Comparison of ENCODE assay signal across 8 cellular contexts in the genomic region with DNA sequence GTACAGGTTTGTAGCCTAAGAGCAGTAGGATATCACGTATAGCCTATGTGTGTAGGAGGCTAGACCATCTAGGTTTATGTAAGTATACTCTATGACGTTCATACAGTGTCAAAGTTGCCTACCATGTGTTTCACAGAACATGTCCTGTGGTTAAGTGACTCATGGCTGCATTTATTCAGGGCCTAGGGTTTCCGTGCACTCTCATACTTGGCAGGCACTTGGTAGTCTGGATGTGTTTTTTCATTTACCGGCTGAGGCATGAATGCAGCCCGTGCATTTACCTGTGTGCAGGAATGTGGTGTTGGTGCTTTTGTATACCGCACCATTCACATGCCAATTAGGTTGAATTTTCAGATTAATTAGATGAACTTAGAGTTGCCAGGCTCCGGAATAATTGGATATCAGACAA. TPM values are rescaled to one million over a fixed set of nuclear protein-coding genes. Genes with fewer than 3 reads are reported as not detected.
DNase-seq lines count a peak whose midpoint lies in the region; ATAC-seq, FAIRE-seq and TF ChIP-seq lines count a peak whose summit lies in the region.

No MANE protein-coding gene starts in this region.

- no peaks in the 10 kb centered on the region for H3K9me3 Mint-ChIP-seq in activated naive CD4-positive, alpha-beta T cell treated with anti-CD3 and anti-CD28 coated beads, Interleukin-2, amount 10 ng/mL, durations not matched to agents 7 days and 5 days
- H3K9me3 Mint-ChIP-seq in naive thymus-derived CD4-positive, alpha-beta T cell, result peaks cover 0 to 1% (median 0%) of the 10 kb centered on the region in 11 donors

- no peak for TF ChIP-seq EP300 in ovary (IDR thresholded peaks at IDR 0.05)

- no peak for TF ChIP-seq POLR2A in GM12892 (IDR thresholded peaks at IDR 0.05; ENCODE audit: low read depth, low read length)
- no peak for TF ChIP-seq POLR2A in ovary (IDR thresholded peaks at IDR 0.05)

- no peak overlapping the region for H3K4me3 Mint-ChIP-seq in activated naive CD4-positive, alpha-beta T cell treated with anti-CD3 and anti-CD28 coated beads, Interleukin-2, amount 10 ng/mL, durations not matched to agents 7 days and 5 days
- H3K4me3 Mint-ChIP-seq in naive thymus-derived CD4-positive, alpha-beta T cell, result peak overlapping the region in 1 of 10 donors; percentile 43

- peaks cover 12% of the 10 kb centered on the region for H3K4me1 Mint-ChIP-seq in activated naive CD4-positive, alpha-beta T cell treated with anti-CD3 and anti-CD28 coated beads, Interleukin-2, amount 10 ng/mL, durations not matched to agents 7 days and 5 days
- H3K4me1 Mint-ChIP-seq in naive thymus-derived CD4-positive, alpha-beta T cell, result peaks cover 0 to 20% (median 0%) of the 10 kb centered on the region in 7 donors

- no peak overlapping the region for H3K27ac Mint-ChIP-seq in activated naive CD4-positive, alpha-beta T cell treated with anti-CD3 and anti-CD28 coated beads, Interleukin-2, amount 10 ng/mL, durations not matched to agents 7 days and 5 days
- H3K27ac Mint-ChIP-seq in naive thymus-derived CD4-positive, alpha-beta T cell, result peak overlapping the region in 1 of 9 donors; percentile 86

- no peak for TF ChIP-seq CTCF in ovary (IDR thresholded peaks at IDR 0.05)

- DNase-seq in GM12892 (ENCODE audit: insufficient read length) (no peak), MV-4-11 (lab: John Stamatoyannopoulos, UW) (peak; percentile 88), NCI-H2171 treated with DMSO at 0.1 percent for 48 hours (lab: John Stamatoyannopoulos, UW) (no peak), ovary (no peak)
- DNase-seq in activated naive CD4-positive, alpha-beta T cell treated with anti-CD3 and anti-CD28 coated beads, Interleukin-2, amount 10 ng/mL, durations not matched to agents 7 days and 5 days, result peak; percentile 29
- DNase-seq in naive thymus-derived CD4-positive, alpha-beta T cell, result peak in 2 of 9 donors; percentile 15 to 37

- ATAC-seq in naive thymus-derived CD4-positive, alpha-beta T cell, result peak; percentile 94
- ATAC-seq in GM21423 (IDR thresholded peaks at IDR 0.05; ENCODE audit: unreplicated experiment), result no peak
- no peak for ATAC-seq in HG03139 (IDR thresholded peaks at IDR 0.05; ENCODE audit: unreplicated experiment)

- no peaks in the 10 kb centered on the region for H3K27me3 ChIP-seq in naive thymus-derived CD4-positive, alpha-beta T cell (ENCODE audit: control insufficient read depth in 2 of 2, insufficient read depth in 2 of 2, low read length in 2 of 2)
- no peaks in the 10 kb centered on the region for H3K27me3 ChIP-seq in ovary

- H3K9me3 ChIP-seq in naive thymus-derived CD4-positive, alpha-beta T cell (ENCODE audit: control insufficient read depth in 2 of 3, low read length in 3 of 3), result no peaks in the 10 kb centered on the region
- H3K9me3 ChIP-seq in ovary, result no peaks in the 10 kb centered on the region

- no peaks in the 10 kb centered on the region for H3K36me3 ChIP-seq in naive thymus-derived CD4-positive, alpha-beta T cell (ENCODE audit: control insufficient read depth in 2 of 3, insufficient read depth in 3 of 3, low read length in 3 of 3)
- H3K36me3 ChIP-seq in ovary, result no peaks in the 10 kb centered on the region

- peaks cover 25% of the 10 kb centered on the region for H3K27me3 Mint-ChIP-seq in activated naive CD4-positive, alpha-beta T cell treated with anti-CD3 and anti-CD28 coated beads, Interleukin-2, amount 10 ng/mL, durations not matched to agents 7 days and 5 days
- peaks cover 5 to 22% (median 17%) of the 10 kb centered on the region in 5 donors for H3K27me3 Mint-ChIP-seq in naive thymus-derived CD4-positive, alpha-beta T cell

- no peaks in the 10 kb centered on the region for H3K36me3 Mint-ChIP-seq in activated naive CD4-positive, alpha-beta T cell treated with anti-CD3 and anti-CD28 coated beads, Interleukin-2, amount 10 ng/mL, durations not matched to agents 7 days and 5 days
- no peaks in the 10 kb centered on the region for H3K36me3 Mint-ChIP-seq in naive thymus-derived CD4-positive, alpha-beta T cell

- 58 to 74% (median 69%) methylated on average over 7 of the region's 7 CpGs for WGBS in ovary, 3 donors

- CTCF ChIA-PET in activated naive CD4-positive, alpha-beta T cell treated with anti-CD3 and anti-CD28 coated beads, Interleukin-2, amount 10 ng/mL, durations not matched to agents 7 days and 5 days (lab: Charles Lee), result interaction anchor here (0.7 to 1.8 kb wide), 3 partner anchors 17 to 360 kb away, joined by 3 to 7 read pairs (median 5); no protein-coding TSS in a partner anchor
- CTCF ChIA-PET in naive thymus-derived CD4-positive, alpha-beta T cell (lab: Charles Lee), result no interaction called here

- POLR2A ChIA-PET in naive thymus-derived CD4-positive, alpha-beta T cell (lab: Charles Lee), result no interaction called here

- H3K27ac ChIP-seq in naive thymus-derived CD4-positive, alpha-beta T cell (ENCODE audit: low read depth, low read length), result no peak overlapping the region
- no peak overlapping the region for H3K27ac ChIP-seq in ovary

- no peak overlapping the region for H3K4me3 ChIP-seq in naive thymus-derived CD4-positive, alpha-beta T cell (ENCODE audit: low read length)
- no peak overlapping the region for H3K4me3 ChIP-seq in ovary

- intact Hi-C loops in naive thymus-derived CD4-positive, alpha-beta T cell (cut with micrococcal nuclease), result loop anchor here in 1 of 2 donors (2.0 kb wide), 1 partner anchor 289 kb away; no protein-coding TSS in a partner anchor
- intact Hi-C loops in ovary (cut with DNase I), result no loop called here

- H3K4me1 ChIP-seq in naive thymus-derived CD4-positive, alpha-beta T cell (ENCODE audit: control insufficient read depth in 2 of 2, insufficient read depth in 2 of 2, low read length in 2 of 2), result peaks cover 0 to 7% of the 10 kb centered on the region in 2 donors
- H3K4me1 ChIP-seq in ovary (ENCODE audit: insufficient read depth), result no peaks in the 10 kb centered on the region

- FAIRE-seq in GM12892 (lab: Jason Lieb, UNC), result peak; percentile 64

RNA-seq across cellular contexts. Expression of a gene that starts 43.4 kb away (rescaled TPM):
- polyA plus RNA-seq in GM12892 (2012; ENCODE audit: missing spikeins), result 388 TPM
- total RNA-seq in naive thymus-derived CD4-positive, alpha-beta T cell, result 100 to 1,000 TPM; 140 to 300 (median 169) TPM
- polyA plus RNA-seq in naive thymus-derived CD4-positive, alpha-beta T cell, result 100 to 1,000 TPM; 942 to 982 TPM
- total RNA-seq in ovary, result 100 to 1,000 TPM; 165 to 279 (median 194) TPM
- polyA plus RNA-seq in ovary, result 100 to 1,000 TPM; 326 to 388 TPM

RNA-seq across cellular contexts. Expression of a gene that starts 57.8 kb away (rescaled TPM):
- polyA plus RNA-seq in GM12892 (2012; ENCODE audit: missing spikeins), result 532 TPM
- 100 to 1,000 TPM; 331 to 753 (median 415) TPM for total RNA-seq in naive thymus-derived CD4-positive, alpha-beta T cell
- polyA plus RNA-seq in naive thymus-derived CD4-positive, alpha-beta T cell, result 1,000 to 10,000 TPM; 2,490 to 2,608 TPM
- 100 to 1,000 TPM; 137 to 290 (median 206) TPM for total RNA-seq in ovary
- polyA plus RNA-seq in ovary, result 100 to 1,000 TPM; 265 to 595 TPM

Comparison
In these comparisons a context has a peak if more than half of its experiments do, and no peak if none do; other contexts are left out.
1. DNase-seq: peak in MV-4-11 (single experiment) and activated naive CD4-positive, alpha-beta T cell treated with anti-CD3 and anti-CD28 coated beads, Interleukin-2, amount 10 ng/mL, durations not matched to agents 7 days and 5 days (single experiment); none in GM12892 (single experiment), NCI-H2171 treated with DMSO at 0.1 percent for 48 hours (single experiment) and ovary (0 of 5).